Comparison of ENCODE assay signal across 30 cellular contexts in the genomic region with DNA sequence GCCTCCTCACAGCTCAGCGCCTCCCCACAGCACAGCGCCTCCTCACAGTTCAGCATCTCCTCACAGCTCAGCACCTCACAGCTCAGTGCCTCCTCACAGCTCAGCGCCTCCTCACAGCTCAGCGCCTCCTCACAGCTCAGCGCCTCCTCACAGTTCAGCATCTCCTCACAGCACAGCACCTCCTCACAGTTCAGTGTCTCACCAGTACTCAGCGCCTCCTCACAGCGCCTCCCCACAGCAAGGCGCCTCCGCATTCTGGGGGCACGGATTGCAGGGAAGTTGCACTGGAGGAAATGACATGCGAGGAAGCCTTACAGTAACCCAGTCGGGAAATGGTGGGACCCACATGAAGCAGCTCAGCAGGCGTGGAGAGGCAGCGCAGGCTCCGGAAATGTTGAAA.
"Had no signal": no experiment of that assay in that cellular context is flagged by ENCODE, and none has a peak within 500 bp of the region (broad histone marks: within the 10 kb centered on the region; RNA-seq: fewer than 3 reads in every experiment).

No MANE protein-coding gene starts in this region.

- ATAC-seq: left ventricle myocardium superior; mucosa of descending colon; natural killer cell treated with Interleukin-12 subunit alpha and Interleukin-12 subunit beta and Interleukin-15 and Interleukin-18, amount 100 ng/mL, for 72 hours; stimulated activated naive B cell treated with anti-CD40 and anti-IgM and Interleukin-4, amounts not matched to agents 10 μg/mL and 1 μg/mL and 100 μg/mL, for 72 hours; T-cell had no signal

- H3K4me1 ChIP-seq: breast epithelium, right atrium auricular region, stomach, thyroid gland, upper lobe of left lung had no signal

- H3K27me3 ChIP-seq: right atrium auricular region, thyroid gland, upper lobe of left lung had no signal

- H3K9me3 ChIP-seq: breast epithelium, mucosa of descending colon, right atrium auricular region, stomach, thyroid gland, upper lobe of left lung had no signal

- FAIRE-seq: astrocyte, colon, frontal cortex had no signal

- H3K36me3 Mint-ChIP-seq: activated naive CD4-positive, alpha-beta T cell treated with anti-CD3 and anti-CD28 coated beads, Interleukin-2, amount 10 ng/mL, durations not matched to agents 7 days and 5 days; natural killer cell treated with Interleukin-12 subunit alpha and Interleukin-12 subunit beta and Interleukin-15 and Interleukin-18, amount 100 ng/mL, for 72 hours; stimulated activated naive B cell treated with anti-CD40 and anti-IgM and Interleukin-4, amounts not matched to agents 10 μg/mL and 1 μg/mL and 100 μg/mL, for 72 hours; T-cell had no signal

- H3K36me3 ChIP-seq: breast epithelium, right atrium auricular region, stomach, thyroid gland, upper lobe of left lung had no signal

- H3K27ac Mint-ChIP-seq: activated naive CD4-positive, alpha-beta T cell treated with anti-CD3 and anti-CD28 coated beads, Interleukin-2, amount 10 ng/mL, durations not matched to agents 7 days and 5 days; activated T-helper 1 cell treated with anti-CD3 and anti-CD28 coated beads, Interleukin-12 subunit alpha, Interleukin-12 subunit beta, Interleukin-2, Interleukin-4 antibody, amounts not matched to agents 30 ng/mL and 10 ng/mL and 1 ng/mL, durations not matched to agents 14 hours and 24 hours and 36 hours; natural killer cell treated with Interleukin-12 subunit alpha and Interleukin-12 subunit beta and Interleukin-15 and Interleukin-18, amount 100 ng/mL, for 72 hours; stimulated activated naive B cell treated with anti-CD40 and anti-IgM and Interleukin-4, amounts not matched to agents 10 μg/mL and 1 μg/mL and 100 μg/mL, for 72 hours; T-cell; T-helper 2 cell treated with Interferon-gamma antibody and Interleukin-4, amounts not matched to agents 5 μg/mL and 100 μg/mL, for 36 hours had no signal

- DNase-seq: activated CD4-positive, alpha-beta T cell treated with anti-CD3 and anti-CD28 coated beads for 4 hours; activated CD4-positive, alpha-beta T cell treated with anti-CD3 and anti-CD28 coated beads, Interleukin-2, amount 50 U/mL, for 4 hours; activated CD4-positive, CD25-positive, alpha-beta regulatory T cell; activated CD8-positive, alpha-beta memory T cell treated with anti-CD3 and anti-CD28 coated beads for 24 hours; activated effector memory CD4-positive, alpha-beta T cell treated with anti-CD3 and anti-CD28 coated beads, Interleukin-2, amount 50 U/mL, for 16 hours; activated naive CD4-positive, alpha-beta T cell treated with anti-CD3 and anti-CD28 coated beads, Interleukin-2, amount 10 ng/mL, durations not matched to agents 7 days and 5 days; amniotic stem cell; effector memory CD4-positive, alpha-beta T cell; islet precursor cell; left ventricle myocardium superior; mucosa of descending colon; nucleus accumbens; stimulated activated CD4-positive, alpha-beta T cell treated with anti-CD3 and anti-CD28 coated beads, Interleukin-1b, Interleukin-23, amount 100 ng/mL, for 48 hours; stimulated activated CD4-positive, alpha-beta T cell treated with anti-CD3 and anti-CD28 coated beads, Interleukin-4, amount 100 ng/mL, for 4 hours; stimulated activated CD8-positive, alpha-beta memory T cell treated with anti-CD3 and anti-CD28 coated beads, Interleukin-4, amount 100 ng/mL, for 48 hours; stimulated activated naive B cell treated with anti-CD40 and anti-IgM and Interleukin-4, amounts not matched to agents 10 μg/mL and 1 μg/mL and 100 μg/mL, for 72 hours; stomach; thyroid gland; upper lobe of left lung had no signal

- H3K4me3 ChIP-seq: breast epithelium, mucosa of descending colon, right atrium auricular region, smooth muscle cell, stomach, thyroid gland, upper lobe of left lung had no signal

- H3K27ac ChIP-seq: breast epithelium, right atrium auricular region, stomach, thyroid gland, upper lobe of left lung had no signal

- H3K9me3 Mint-ChIP-seq: activated T-helper 1 cell treated with anti-CD3 and anti-CD28 coated beads, Interleukin-12 subunit alpha, Interleukin-12 subunit beta, Interleukin-2, Interleukin-4 antibody, amounts not matched to agents 30 ng/mL and 10 ng/mL and 1 ng/mL, durations not matched to agents 14 hours and 24 hours and 36 hours; central memory CD8-positive, alpha-beta T cell; natural killer cell treated with Interleukin-12 subunit alpha and Interleukin-12 subunit beta and Interleukin-15 and Interleukin-18, amount 100 ng/mL, for 72 hours; T-helper 2 cell treated with Interferon-gamma antibody and Interleukin-4, amounts not matched to agents 5 μg/mL and 100 μg/mL, for 36 hours had no signal

- H3K4me2 ChIP-seq: smooth muscle cell had no signal

- H3K4me1 Mint-ChIP-seq: central memory CD8-positive, alpha-beta T cell; stimulated activated naive B cell treated with anti-CD40 and anti-IgM and Interleukin-4, amounts not matched to agents 10 μg/mL and 1 μg/mL and 100 μg/mL, for 72 hours had no signal

- H3K4me3 Mint-ChIP-seq: activated naive CD4-positive, alpha-beta T cell treated with anti-CD3 and anti-CD28 coated beads, Interleukin-2, amount 10 ng/mL, durations not matched to agents 7 days and 5 days; activated T-helper 1 cell treated with anti-CD3 and anti-CD28 coated beads, Interleukin-12 subunit alpha, Interleukin-12 subunit beta, Interleukin-2, Interleukin-4 antibody, amounts not matched to agents 30 ng/mL and 10 ng/mL and 1 ng/mL, durations not matched to agents 14 hours and 24 hours and 36 hours; central memory CD8-positive, alpha-beta T cell; natural killer cell treated with Interleukin-12 subunit alpha and Interleukin-12 subunit beta and Interleukin-15 and Interleukin-18, amount 100 ng/mL, for 72 hours; stimulated activated naive B cell treated with anti-CD40 and anti-IgM and Interleukin-4, amounts not matched to agents 10 μg/mL and 1 μg/mL and 100 μg/mL, for 72 hours; T-helper 2 cell treated with Interferon-gamma antibody and Interleukin-4, amounts not matched to agents 5 μg/mL and 100 μg/mL, for 36 hours had no signal
